In genomic region chr2:233275223-233275622, GRCh38 we compare ENCODE assay signal across 24 cellular contexts. TPM values are rescaled to one million over a fixed set of nuclear protein-coding genes. Genes with fewer than 3 reads are reported as not detected.
A peak's percentile ranks its signal among the peaks of the same experiment; 100 is the strongest.
DNase-seq lines count a peak whose midpoint lies in the region; ATAC-seq and TF ChIP-seq lines count a peak whose summit lies in the region.
"Had no signal": no experiment of that assay in that cellular context is flagged by ENCODE, and none has a peak within 500 bp of the region (broad histone marks: within the 10 kb centered on the region; RNA-seq: fewer than 3 reads in every experiment).

No MANE protein-coding gene starts in this region.

- H3K27ac ChIP-seq in VCaP: peak overlapping the region; percentile 100; the same call in 1 of the 2 replicates
- H3K27ac ChIP-seq in naive thymus-derived CD4-positive, alpha-beta T cell (ENCODE audit: low read depth, low read length): no peak overlapping the region
- H3K27ac ChIP-seq: BLaER1, RWPE1 had no signal

- H3K9me3 ChIP-seq in naive thymus-derived CD4-positive, alpha-beta T cell (ENCODE audit: control insufficient read depth in 2 of 3, low read length in 3 of 3): no peaks in the 10 kb centered on the region
- H3K9me3 ChIP-seq: BLaER1 had no signal

- H3K4me3 Mint-ChIP-seq in natural killer cell: no peak overlapping the region
- no peak overlapping the region for H3K4me3 Mint-ChIP-seq in natural killer cell treated with Interleukin-12 subunit alpha and Interleukin-12 subunit beta and Interleukin-15 and Interleukin-18, amount 100 ng/mL, for 72 hours
- H3K4me3 Mint-ChIP-seq in naive thymus-derived CD4-positive, alpha-beta T cell: no peak overlapping the region
- H3K4me3 Mint-ChIP-seq: CD8-positive, alpha-beta T cell had no signal

- ATAC-seq in natural killer cell: no peak
- ATAC-seq in natural killer cell treated with Interleukin-12 subunit alpha and Interleukin-12 subunit beta and Interleukin-15 and Interleukin-18, amount 100 ng/mL, for 72 hours: no peak
- ATAC-seq in naive thymus-derived CD4-positive, alpha-beta T cell: no peak
- ATAC-seq in GM18505 (IDR thresholded peaks at IDR 0.05; ENCODE audit: unreplicated experiment): no peak
- no peak for ATAC-seq in HG02840 (IDR thresholded peaks at IDR 0.05; ENCODE audit: low FRiP score, unreplicated experiment)
- ATAC-seq in GM18520 (IDR thresholded peaks at IDR 0.05; ENCODE audit: unreplicated experiment): no peak
- ATAC-seq: CD8-positive, alpha-beta T cell; HCT116 had no signal

- H3K36me3 ChIP-seq in naive thymus-derived CD4-positive, alpha-beta T cell (ENCODE audit: control insufficient read depth in 2 of 3, insufficient read depth in 3 of 3, low read length in 3 of 3): peaks cover 51 to 77% (median 73%) of the 10 kb centered on the region in 3 experiments

- no peaks in the 10 kb centered on the region for H3K27me3 Mint-ChIP-seq in natural killer cell (ENCODE audit: low read depth in 2 of 2)
- H3K27me3 Mint-ChIP-seq in natural killer cell treated with Interleukin-12 subunit alpha and Interleukin-12 subunit beta and Interleukin-15 and Interleukin-18, amount 100 ng/mL, for 72 hours: no peaks in the 10 kb centered on the region
- H3K27me3 Mint-ChIP-seq in naive thymus-derived CD4-positive, alpha-beta T cell: no peaks in the 10 kb centered on the region

- no peak for TF ChIP-seq POLR2A in GM18505 (IDR thresholded peaks at IDR 0.05; ENCODE audit: borderline replicate concordance, extremely low read depth, insufficient read depth, insufficient read length)

- POLR2A ChIA-PET in naive thymus-derived CD4-positive, alpha-beta T cell (lab: Charles Lee): interaction anchor here (0.6 to 0.8 kb wide), 3 partner anchors 11 to 62 kb away, joined by 3 to 4 read pairs (median 3); no protein-coding TSS in a partner anchor

- no peaks in the 10 kb centered on the region for H3K27me3 ChIP-seq in naive thymus-derived CD4-positive, alpha-beta T cell (ENCODE audit: control insufficient read depth in 2 of 2, insufficient read depth in 2 of 2, low read length in 2 of 2)
- H3K27me3 ChIP-seq: BLaER1 had no signal

- H3K4me1 ChIP-seq in naive thymus-derived CD4-positive, alpha-beta T cell (ENCODE audit: control insufficient read depth in 2 of 2, insufficient read depth in 2 of 2, low read length in 2 of 2): peaks cover 23 to 32% of the 10 kb centered on the region in 2 donors

- peaks cover 67% of the 10 kb centered on the region for H3K36me3 Mint-ChIP-seq in natural killer cell
- peaks cover 51% of the 10 kb centered on the region for H3K36me3 Mint-ChIP-seq in natural killer cell treated with Interleukin-12 subunit alpha and Interleukin-12 subunit beta and Interleukin-15 and Interleukin-18, amount 100 ng/mL, for 72 hours
- peaks cover 30 to 80% (median 62%) of the 10 kb centered on the region in 5 donors for H3K36me3 Mint-ChIP-seq in naive thymus-derived CD4-positive, alpha-beta T cell

- TF ChIP-seq CTCF in natural killer cell (IDR thresholded peaks at IDR 0.05): no peak
- no peak for TF ChIP-seq CTCF in VCaP (conservative IDR thresholded peaks at IDR 0.05)

- peak overlapping the region; percentile 9 to 59 for H3K27ac Mint-ChIP-seq in natural killer cell
- no peak overlapping the region for H3K27ac Mint-ChIP-seq in natural killer cell treated with Interleukin-12 subunit alpha and Interleukin-12 subunit beta and Interleukin-15 and Interleukin-18, amount 100 ng/mL, for 72 hours
- peak overlapping the region; percentile 10 to 99 (median 55) for H3K27ac Mint-ChIP-seq in naive thymus-derived CD4-positive, alpha-beta T cell
- H3K27ac Mint-ChIP-seq: CD8-positive, alpha-beta T cell had no signal

- no peak for DNase-seq in natural killer cell
- DNase-seq in natural killer cell treated with Interleukin-12 subunit alpha and Interleukin-12 subunit beta and Interleukin-15 and Interleukin-18, amount 100 ng/mL, for 72 hours (ENCODE audit: low spot score): no peak
- DNase-seq in naive thymus-derived CD4-positive, alpha-beta T cell: no peak
- DNase-seq: Calu3; CD8-positive, alpha-beta T cell; DMS153; IMR-90; NCI-H1694; NCI-H2081; NCI-H2171; NCI-H345; NCI-H524; NCI-H774; NK-92 treated with Interleukin-12 subunit alpha and Interleukin-12 subunit beta, amount 100 ng/mL, for 24 hours; SHP77 treated with DMSO at 0.1 percent for 48 hours had no signal

- intact Hi-C loops in natural killer cell (cut with micrococcal nuclease): no loop called here
- intact Hi-C loops in naive thymus-derived CD4-positive, alpha-beta T cell (cut with micrococcal nuclease): no loop called here

- no peaks in the 10 kb centered on the region for H3K9me3 Mint-ChIP-seq in natural killer cell
- H3K9me3 Mint-ChIP-seq in natural killer cell treated with Interleukin-12 subunit alpha and Interleukin-12 subunit beta and Interleukin-15 and Interleukin-18, amount 100 ng/mL, for 72 hours: no peaks in the 10 kb centered on the region
- no peaks in the 10 kb centered on the region for H3K9me3 Mint-ChIP-seq in naive thymus-derived CD4-positive, alpha-beta T cell
- H3K9me3 Mint-ChIP-seq: CD8-positive, alpha-beta T cell had no signal

- no peak overlapping the region for H3K4me3 ChIP-seq in naive thymus-derived CD4-positive, alpha-beta T cell (ENCODE audit: low read length)
- H3K4me3 ChIP-seq: BLaER1 had no signal

- peaks cover 14 to 28% of the 10 kb centered on the region in 2 donors for H3K4me1 Mint-ChIP-seq in natural killer cell
- H3K4me1 Mint-ChIP-seq in natural killer cell treated with Interleukin-12 subunit alpha and Interleukin-12 subunit beta and Interleukin-15 and Interleukin-18, amount 100 ng/mL, for 72 hours (ENCODE audit: low read depth in 2 of 2): peaks cover 30 to 39% of the 10 kb centered on the region in 2 donors
- H3K4me1 Mint-ChIP-seq in naive thymus-derived CD4-positive, alpha-beta T cell: peaks cover 15 to 57% (median 43%) of the 10 kb centered on the region in 7 donors

- CTCF ChIA-PET in naive thymus-derived CD4-positive, alpha-beta T cell (lab: Charles Lee): interaction anchor here (0.6 kb wide), 1 partner anchor 1634 kb away, joined by 3 read pairs; no protein-coding TSS in a partner anchor

RNA-seq across cellular contexts. Expression of gene ATG16L1, which starts 23.8 kb away (rescaled TPM):
- total RNA-seq in natural killer cell: 100 to 1,000 TPM; 106 to 142 (median 117) TPM
- total RNA-seq in natural killer cell treated with Interleukin-12 subunit alpha and Interleukin-12 subunit beta and Interleukin-15 and Interleukin-18, amount 100 ng/mL, for 72 hours: 10 to 100 TPM; 39.5 to 78.6 TPM
- total RNA-seq in naive thymus-derived CD4-positive, alpha-beta T cell: 100 to 1,000 TPM in 1 of 5 experiments, 10 to 100 TPM in 4; 61.7 to 115 (median 83.3) TPM
- polyA plus RNA-seq in naive thymus-derived CD4-positive, alpha-beta T cell: 10 to 100 TPM; 16.0 to 21.9 TPM

RNA-seq across cellular contexts. Expression of gene SAG, which starts 32.4 kb away (rescaled TPM):
- total RNA-seq in natural killer cell: under 1 TPM; 0.11 to 0.33 (median 0.12) TPM
- under 1 TPM in 1 of 2 donors, not detected in 1; 0.05 TPM for total RNA-seq in natural killer cell treated with Interleukin-12 subunit alpha and Interleukin-12 subunit beta and Interleukin-15 and Interleukin-18, amount 100 ng/mL, for 72 hours
- under 1 TPM in 3 of 5 experiments, not detected in 2; 0.05 to 0.65 (median 0.10) TPM for total RNA-seq in naive thymus-derived CD4-positive, alpha-beta T cell
- not detected for polyA plus RNA-seq in naive thymus-derived CD4-positive, alpha-beta T cell
- total RNA-seq: Calu3, H1, IMR-90, M059J had no signal
- polyA plus RNA-seq: H1, IMR-90 had no signal

Comparison
In these comparisons a context has a peak if more than half of its experiments do, and no peak if none do; other contexts are left out.
1. H3K27ac Mint-ChIP-seq: peak in natural killer cell (2 of 2) and naive thymus-derived CD4-positive, alpha-beta T cell (9 of 9); none in natural killer cell treated with Interleukin-12 subunit alpha and Interleukin-12 subunit beta and Interleukin-15 and Interleukin-18, amount 100 ng/mL, for 72 hours (0 of 2).